ENCODE assay signal across 29 cellular contexts in the genomic region with DNA sequence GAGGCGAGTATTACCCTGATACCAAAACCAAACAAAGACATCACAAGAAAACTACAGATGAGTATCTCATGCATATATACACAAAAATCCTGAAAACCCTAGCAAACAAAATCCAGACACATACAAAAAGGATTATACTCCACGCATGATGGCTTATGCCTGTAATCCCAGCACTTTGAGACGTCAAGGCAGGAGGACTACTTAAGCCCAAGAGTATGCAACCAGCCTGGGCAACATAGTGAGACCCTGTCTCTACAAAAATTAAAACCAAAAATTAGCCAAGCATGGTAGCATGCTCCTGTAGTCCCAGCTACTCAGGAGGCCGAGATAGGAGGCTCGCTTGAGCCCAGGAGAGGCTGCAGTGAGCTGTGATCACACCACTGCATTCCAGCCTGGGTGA.
"Had no signal": no experiment of that assay in that cellular context is flagged by ENCODE, and none has a peak within 500 bp of the region (broad histone marks: within the 10 kb centered on the region; RNA-seq: fewer than 3 reads in every experiment).

No MANE protein-coding gene starts in this region.

- H3K4me3 Mint-ChIP-seq: dendritic cell treated with granulocyte-macrophage colony-stimulating factor and Interleukin-4, amounts not matched to agents 40 ng/mL and 50 ng/mL, for 4 days; effector memory CD8-positive, alpha-beta T cell; endodermal cell had no signal

- H3K4me1 ChIP-seq: colonic mucosa had no signal

- FAIRE-seq: colon, endometrium, endothelial cell of umbilical vein, frontal cortex had no signal

- ATAC-seq: effector memory CD8-positive, alpha-beta T cell; esophagus mucosa; foreskin keratinocyte; gastrocnemius medialis; gastroesophageal sphincter; heart left ventricle; heart right ventricle had no signal

- H3K27me3 Mint-ChIP-seq: dendritic cell treated with granulocyte-macrophage colony-stimulating factor and Interleukin-4, amounts not matched to agents 40 ng/mL and 50 ng/mL, for 4 days; effector memory CD8-positive, alpha-beta T cell had no signal

- H3K36me3 ChIP-seq: colonic mucosa had no signal

- H3K4me3 ChIP-seq: colonic mucosa, coronary artery, esophagus muscularis mucosa, esophagus squamous epithelium, gastrocnemius medialis, gastroesophageal sphincter, heart left ventricle, heart right ventricle had no signal

- H3K27ac ChIP-seq: colonic mucosa, coronary artery, epithelial cell of prostate, esophagus muscularis mucosa, esophagus squamous epithelium, foreskin keratinocyte, gastrocnemius medialis, gastroesophageal sphincter, heart left ventricle, heart right ventricle had no signal

- DNase-seq: colonic mucosa; cortex of kidney; dermis blood vessel endothelial cell; dorsolateral prefrontal cortex; effector CD4-positive, alpha-beta T cell; effector CD8-positive, alpha-beta T cell; effector memory CD4-positive, alpha-beta T cell; effector memory CD8-positive, alpha-beta T cell; endodermal cell; erythroblast; esophagus squamous epithelium; foreskin fibroblast; foreskin keratinocyte; foreskin melanocyte; gastrocnemius medialis; glutamatergic neuron; head of caudate nucleus; heart left ventricle; heart right ventricle had no signal

- H3K27ac Mint-ChIP-seq: dendritic cell treated with granulocyte-macrophage colony-stimulating factor and Interleukin-4, amounts not matched to agents 40 ng/mL and 50 ng/mL, for 4 days; endodermal cell had no signal

- H3K27me3 ChIP-seq: colonic mucosa, dorsolateral prefrontal cortex, esophagus muscularis mucosa, esophagus squamous epithelium, foreskin keratinocyte, gastrocnemius medialis, gastroesophageal sphincter, heart left ventricle, heart right ventricle had no signal

- H3K9me3 Mint-ChIP-seq: dendritic cell treated with granulocyte-macrophage colony-stimulating factor and Interleukin-4, amounts not matched to agents 40 ng/mL and 50 ng/mL, for 4 days; effector memory CD8-positive, alpha-beta T cell had no signal

- H3K9me3 ChIP-seq: colonic mucosa, esophagus muscularis mucosa, esophagus squamous epithelium, gastrocnemius medialis, gastroesophageal sphincter, heart left ventricle, heart right ventricle had no signal
